Comparison of ENCODE assay signal across 5 cellular contexts in the genomic region with DNA sequence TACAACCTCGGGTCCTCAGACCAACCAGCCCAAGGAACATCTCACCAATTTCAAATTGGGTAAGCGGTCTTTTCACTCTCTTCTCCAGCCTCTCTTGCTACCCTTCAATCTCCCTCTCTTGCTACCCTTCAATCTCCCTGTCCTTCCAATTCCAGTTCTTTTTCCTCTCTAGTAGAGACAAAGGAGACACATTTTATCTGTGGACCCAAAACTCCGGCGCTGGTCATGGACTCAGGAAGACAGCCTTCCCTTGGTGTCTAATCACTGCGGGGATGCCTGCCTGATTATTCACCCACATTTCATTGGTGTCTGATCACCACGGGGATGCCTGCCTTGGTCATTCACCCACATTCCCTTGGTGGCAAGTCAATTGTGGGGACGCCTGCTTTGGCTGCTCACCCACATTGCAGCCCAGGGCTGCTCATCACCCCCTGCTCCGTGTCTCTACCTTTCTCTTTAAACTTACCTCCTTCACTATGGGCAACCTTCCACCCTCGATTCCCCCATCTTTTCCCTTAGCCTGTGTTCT. TPM values are rescaled to one million over a fixed set of nuclear protein-coding genes. Genes with fewer than 3 reads are reported as not detected.
"Had no signal": no experiment of that assay in that cellular context is flagged by ENCODE, and none has a peak within 500 bp of the region (broad histone marks: within the 10 kb centered on the region; RNA-seq: fewer than 3 reads in every experiment).

No MANE protein-coding gene starts in this region.

RNA-seq across cellular contexts. Expression of a gene that starts 13.2 kb away (rescaled TPM):
- total RNA-seq: cardiac muscle cell, dermis microvascular lymphatic vessel endothelial cell, glomerular endothelial cell, renal cortical epithelial cell, temporal lobe had no signal

RNA-seq across cellular contexts. Expression of a gene that starts 20.3 kb away (rescaled TPM):
- polyA plus RNA-seq: cardiac muscle cell had no signal
